31 cellular contexts compared by ENCODE assay signal in genomic region chr6:88044530-88044929, GRCh38. TPM values are rescaled to one million over a fixed set of nuclear protein-coding genes. Genes with fewer than 3 reads are reported as not detected.
"Had no signal": no experiment of that assay in that cellular context is flagged by ENCODE, and none has a peak within 500 bp of the region (broad histone marks: within the 10 kb centered on the region; RNA-seq: fewer than 3 reads in every experiment).

No MANE protein-coding gene starts in this region.

- H3K4me1 Mint-ChIP-seq: mesothelial cell of epicardium; naive B cell; naive thymus-derived CD8-positive, alpha-beta T cell had no signal

- H3K27ac Mint-ChIP-seq: mesothelial cell of epicardium; naive thymus-derived CD8-positive, alpha-beta T cell had no signal

- H3K27ac ChIP-seq: coronary artery, dorsolateral prefrontal cortex, epithelial cell of prostate, esophagus squamous epithelium, gastrocnemius medialis, heart right ventricle, left lung, lower lobe of right lung had no signal

- ATAC-seq: esophagus mucosa; gastrocnemius medialis; heart right ventricle; left cardiac atrium; left lung; left ventricle myocardium superior; lower lobe of right lung; mucosa of descending colon; naive thymus-derived CD8-positive, alpha-beta T cell had no signal

- H3K9me3 ChIP-seq: esophagus squamous epithelium, gastrocnemius medialis, lower lobe of right lung had no signal

- H3K36me3 ChIP-seq: esophagus squamous epithelium, gastrocnemius medialis, heart right ventricle, left lung, lower lobe of right lung had no signal

- H3K4me3 ChIP-seq: coronary artery, dorsolateral prefrontal cortex, esophagus squamous epithelium, gastrocnemius medialis, heart right ventricle, left lung, lower lobe of right lung, mucosa of descending colon had no signal

- H3K4me1 ChIP-seq: esophagus squamous epithelium, gastrocnemius medialis, heart right ventricle, left lung, lower lobe of right lung had no signal

- H3K36me3 Mint-ChIP-seq: mesothelial cell of epicardium, naive B cell had no signal

- H3K4me3 Mint-ChIP-seq: mesothelial cell of epicardium; naive B cell; naive thymus-derived CD8-positive, alpha-beta T cell had no signal

- DNase-seq: dermis blood vessel endothelial cell; dorsolateral prefrontal cortex; effector CD4-positive, alpha-beta T cell; effector memory CD4-positive, alpha-beta T cell; erythroblast; esophagus squamous epithelium; foreskin fibroblast; foreskin melanocyte; gastrocnemius medialis; glutamatergic neuron; head of caudate nucleus; heart right ventricle; hippocampal formation; left cardiac atrium; left lung; left ventricle myocardium superior; lower lobe of right lung; mesenchymal stem cell; mucosa of descending colon; naive B cell; naive thymus-derived CD8-positive, alpha-beta T cell had no signal

RNA-seq across cellular contexts. Expression of gene SPACA1, which starts 3.1 kb away (rescaled TPM):
- total RNA-seq: dermis blood vessel endothelial cell; dorsolateral prefrontal cortex; esophagus mucosa; esophagus squamous epithelium; gastrocnemius medialis; glomerular endothelial cell; heart right ventricle; kidney epithelial cell; left cardiac atrium; left lung; left ventricle myocardium superior; lower leg skin; lower lobe of right lung; lung microvascular endothelial cell; mesenteric fat pad; mesothelial cell of epicardium; mucosa of descending colon; myocyte; naive thymus-derived CD8-positive, alpha-beta T cell had no signal
